10 cellular contexts compared by ENCODE assay signal in genomic region chr22:24506802-24507438, GRCh38. TPM values are rescaled to one million over a fixed set of nuclear protein-coding genes. Genes with fewer than 3 reads are reported as not detected.
DNase-seq lines count a peak whose midpoint lies in the region; ATAC-seq and TF ChIP-seq lines count a peak whose summit lies in the region.
"Had no signal": no experiment of that assay in that cellular context is flagged by ENCODE, and none has a peak within 500 bp of the region (broad histone marks: within the 10 kb centered on the region; RNA-seq: fewer than 3 reads in every experiment).

No MANE protein-coding gene starts in this region.

- H3K9ac ChIP-seq in HUES64 (ENCODE audit: low read depth, low read length) = no peak overlapping the region
- peak overlapping the region; percentile 2 for H3K9ac ChIP-seq in NT2/D1 (ENCODE audit: insufficient read length, low read depth)
- H3K9ac ChIP-seq in iPS-20b (ENCODE audit: low read depth, low read length) = no peak overlapping the region; the same call in 1 of the 2 replicates

- H3K9me3 ChIP-seq in HUES64 (ENCODE audit: insufficient read depth, low read depth, low read length) (no peaks in the 10 kb centered on the region), NT2/D1 (ENCODE audit: insufficient read depth, low read length) (no peaks in the 10 kb centered on the region), iPS-20b (ENCODE audit: insufficient read depth, low read depth, low read length) (no peaks in the 10 kb centered on the region), breast epithelium (no peaks in the 10 kb centered on the region)

- peak overlapping the region; percentile 33; the same call in 1 of the 2 replicates for H3K4me3 ChIP-seq in HUES64 (ENCODE audit: low read length)
- H3K4me3 ChIP-seq in NT2/D1 (ENCODE audit: insufficient read length, low read depth) = no peak overlapping the region
- peak overlapping the region; percentile 7; the same call in 1 of the 2 replicates for H3K4me3 ChIP-seq in iPS-20b (ENCODE audit: low read length)
- H3K4me3 ChIP-seq in lower leg skin (ENCODE audit: low read depth, poor library complexity, severe bottlenecking) = no peak overlapping the region
- no peak overlapping the region for H3K4me3 ChIP-seq in breast epithelium

- ATAC-seq in GM19023 (IDR thresholded peaks at IDR 0.05; ENCODE audit: unreplicated experiment) = no peak
- ATAC-seq in GM18907 (IDR thresholded peaks at IDR 0.05; ENCODE audit: unreplicated experiment) = no peak

- H3K36me3 ChIP-seq in HUES64 (ENCODE audit: insufficient read depth, low read length) = no peaks in the 10 kb centered on the region
- no peaks in the 10 kb centered on the region for H3K36me3 ChIP-seq in NT2/D1 (ENCODE audit: insufficient read depth, insufficient read length, low read length)
- no peaks in the 10 kb centered on the region for H3K36me3 ChIP-seq in iPS-20b (ENCODE audit: insufficient read depth, low read depth, low read length)
- no peaks in the 10 kb centered on the region for H3K36me3 ChIP-seq in breast epithelium

- H3K4me1 ChIP-seq in HUES64 (ENCODE audit: insufficient read depth, low read length) (peaks cover 14% of the 10 kb centered on the region), NT2/D1 (ENCODE audit: insufficient read depth, insufficient read length) (peaks cover 4% of the 10 kb centered on the region), iPS-20b (ENCODE audit: insufficient read depth, low read length) (peaks cover 14% of the 10 kb centered on the region; the same call in 1 of the 2 replicates), breast epithelium (no peaks in the 10 kb centered on the region)

- intact Hi-C loops in CD14-positive monocyte (cut with micrococcal nuclease) = no loop called here
- intact Hi-C loops in lower leg skin (cut with DNase I; ENCODE audit: low total_unique reads) = no loop called here
- intact Hi-C loops in breast epithelium (cut with DNase I; ENCODE audit: low total_unique reads) = loop anchor here (2.0 kb wide), 1 partner anchor 34 kb away; no protein-coding TSS in a partner anchor

- peak overlapping the region; percentile 35 to 64 for H3K4me3 Mint-ChIP-seq in CD14-positive monocyte

- H3K36me3 Mint-ChIP-seq in CD14-positive monocyte = peaks cover 6 to 8% of the 10 kb centered on the region in 2 donors

- WGBS in HUES64 = 39% methylated on average over 5 of the region's 6 CpGs
- WGBS in lower leg skin, 2 donors = 64 to 75% methylated on average over 6 of the region's 6 CpGs

- TF ChIP-seq POLR2A in lower leg skin (IDR thresholded peaks at IDR 0.05) (no peak), breast epithelium (IDR thresholded peaks at IDR 0.05) (no peak)

- peaks cover 0 to 5% (median 5%) of the 10 kb centered on the region in 3 donors for H3K27me3 Mint-ChIP-seq in CD14-positive monocyte (ENCODE audit: low read depth in 3 of 3)

- peaks cover 96% of the 10 kb centered on the region for H3K4me1 Mint-ChIP-seq in CD14-positive monocyte

- H3K27me3 ChIP-seq in HUES64 (ENCODE audit: insufficient read depth, low read length) (no peaks in the 10 kb centered on the region), NT2/D1 (ENCODE audit: insufficient read depth, insufficient read length) (no peaks in the 10 kb centered on the region), iPS-20b (ENCODE audit: insufficient read depth, low read length) (no peaks in the 10 kb centered on the region), breast epithelium (no peaks in the 10 kb centered on the region)

- DNase-seq in CD14-positive monocyte (ENCODE audit: low spot score) = peak; percentile 50
- DNase-seq in NT2/D1 (ENCODE audit: low read depth, low spot score) = no peak
- no peak for DNase-seq in lower leg skin (ENCODE audit: low spot score in 2 of 2)
- DNase-seq in breast epithelium (ENCODE audit: low spot score in 2 of 2) = no peak
- DNase-seq: NCI-H1694 treated with DMSO at 0.1 percent for 48 hours had no signal

- peak overlapping the region; percentile 64 for H3K27ac ChIP-seq in HUES64 (ENCODE audit: low read depth, low read length)
- H3K27ac ChIP-seq in iPS-20b (ENCODE audit: low read length) = peak overlapping the region; percentile 48
- no peak overlapping the region for H3K27ac ChIP-seq in breast epithelium

- no peak for TF ChIP-seq CTCF in CD14-positive monocyte (IDR thresholded peaks at IDR 0.05)
- no peak for TF ChIP-seq CTCF in lower leg skin (IDR thresholded peaks at IDR 0.05)
- TF ChIP-seq CTCF in breast epithelium (IDR thresholded peaks at IDR 0.05) = no peak

- H3K9me3 Mint-ChIP-seq in CD14-positive monocyte = peaks cover 0 to 3% (median 1%) of the 10 kb centered on the region in 7 donors

- peak overlapping the region; percentile 87 to 99 (median 92) for H3K27ac Mint-ChIP-seq in CD14-positive monocyte

RNA-seq across cellular contexts. Expression of gene UPB1, which starts 11.8 kb away (rescaled TPM):
- under 1 TPM in 1 of 2 donors, not detected in 1; 0.17 TPM for polyA plus RNA-seq in CD14-positive monocyte
- not detected for polyA plus RNA-seq in HUES64 (2013, experiment 1 of 2)
- not detected for polyA plus RNA-seq in HUES64 (2013, experiment 2 of 2)
- total RNA-seq in lower leg skin (1 to 10 TPM in 3 of 4 donors, under 1 TPM in 1; 0.99 to 2.1 (median 1.9) TPM), breast epithelium (under 1 TPM; 0.16 to 0.44 (median 0.33) TPM)
- total RNA-seq: dermis microvascular lymphatic vessel endothelial cell had no signal

RNA-seq across cellular contexts. Expression of gene GUCD1, which starts 48.0 kb away (rescaled TPM):
- 10 to 100 TPM; 67.1 to 72.5 TPM for polyA plus RNA-seq in CD14-positive monocyte
- 52.9 TPM for polyA plus RNA-seq in HUES64 (2013, experiment 1 of 2)
- polyA plus RNA-seq in HUES64 (2013, experiment 2 of 2) = 47.5 TPM
- total RNA-seq in lower leg skin = 100 to 1,000 TPM in 1 of 4 donors, 10 to 100 TPM in 3; 67.0 to 124 (median 95.9) TPM
- 100 to 1,000 TPM in 1 of 3 donors, 10 to 100 TPM in 2; 89.6 to 177 (median 91.4) TPM for total RNA-seq in breast epithelium

RNA-seq across cellular contexts. Expression of gene SNRPD3, which starts 48.9 kb away (rescaled TPM):
- polyA plus RNA-seq in CD14-positive monocyte = 10 to 100 TPM; 71.8 to 80.9 TPM
- polyA plus RNA-seq in HUES64 (2013, experiment 1 of 2) = 242 TPM
- polyA plus RNA-seq in HUES64 (2013, experiment 2 of 2) = 236 TPM
- total RNA-seq in lower leg skin (100 to 1,000 TPM; 108 to 134 (median 116) TPM), breast epithelium (100 to 1,000 TPM; 105 to 148 (median 124) TPM)

Comparison
In these comparisons a context has a peak if more than half of its experiments do, and no peak if none do; other contexts are left out.
1. H3K27ac ChIP-seq: peak in HUES64 (single experiment) and iPS-20b (single experiment); none in breast epithelium (0 of 2).
2. H3K4me3 ChIP-seq: peak in HUES64 (single experiment) and iPS-20b (single experiment); none in NT2/D1 (single experiment), lower leg skin (single experiment) and breast epithelium (0 of 3).